Comparison of ENCODE assay signal across 28 cellular contexts in the genomic region with DNA sequence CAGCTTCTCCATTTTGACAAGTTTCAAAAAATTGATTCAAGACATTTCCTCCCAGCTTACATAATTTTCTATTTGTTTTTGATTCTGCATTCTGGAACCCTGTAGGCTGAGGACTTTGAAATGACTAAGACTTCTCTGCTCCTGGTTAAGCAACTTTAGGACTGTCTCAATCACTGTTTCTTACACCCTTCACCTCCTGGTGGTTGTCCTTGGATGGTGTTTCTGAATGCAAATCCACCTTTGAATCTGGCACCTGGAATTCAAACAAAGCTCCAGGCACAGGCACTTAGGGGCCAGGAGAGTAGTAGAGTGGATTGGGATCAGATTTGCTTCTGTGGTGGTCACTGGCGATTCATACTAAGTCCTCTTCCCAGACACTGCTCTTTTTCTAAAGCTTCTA.
A peak's percentile ranks its signal among the peaks of the same experiment; 100 is the strongest.
DNase-seq lines count a peak whose midpoint lies in the region; ATAC-seq, FAIRE-seq and TF ChIP-seq lines count a peak whose summit lies in the region.
"Had no signal": no experiment of that assay in that cellular context is flagged by ENCODE, and none has a peak within 500 bp of the region (broad histone marks: within the 10 kb centered on the region; RNA-seq: fewer than 3 reads in every experiment).

No MANE protein-coding gene starts in this region.

- no peaks in the 10 kb centered on the region for H3K9me2 ChIP-seq in HCT116 (ENCODE audit: insufficient read depth)

- H3K36me3 ChIP-seq in HCT116 (ENCODE audit: control insufficient read depth in 1 of 2, insufficient read depth in 2 of 2, low read length in 2 of 2) (no peaks in the 10 kb centered on the region), endodermal cell (ENCODE audit: control insufficient read depth, insufficient read depth, low read length) (no peaks in the 10 kb centered on the region), lower lobe of right lung (no peaks in the 10 kb centered on the region)
- H3K36me3 ChIP-seq: esophagus squamous epithelium, HAP-1, neutrophil had no signal

- peaks cover 0 to 11% of the 10 kb centered on the region in 2 experiments; a peak in 2 of 4 replicates for H3K4me1 ChIP-seq in HCT116 (ENCODE audit: control insufficient read depth in 1 of 2, insufficient read depth in 2 of 2, low read length in 2 of 2)
- no peaks in the 10 kb centered on the region for H3K4me1 ChIP-seq in endodermal cell (ENCODE audit: control insufficient read depth, insufficient read depth, low read length)
- no peaks in the 10 kb centered on the region for H3K4me1 ChIP-seq in lower lobe of right lung
- H3K4me1 ChIP-seq: esophagus squamous epithelium, HAP-1 had no signal

- H3K9me3 ChIP-seq in HCT116 (ENCODE audit: control insufficient read depth in 1 of 2, insufficient read depth in 1 of 2, low read depth in 1 of 2, low read length in 2 of 2) = no peaks in the 10 kb centered on the region
- H3K9me3 ChIP-seq in endodermal cell (ENCODE audit: control insufficient read depth, low read length) = no peaks in the 10 kb centered on the region
- no peaks in the 10 kb centered on the region for H3K9me3 ChIP-seq in lower lobe of right lung
- H3K9me3 ChIP-seq: esophagus squamous epithelium, HAP-1, neutrophil had no signal

- H3K27ac ChIP-seq in HCT116 (ENCODE audit: low read depth, low read length) (no peak overlapping the region), endodermal cell (ENCODE audit: low read depth, low read length) (no peak overlapping the region), lower lobe of right lung (no peak overlapping the region)
- H3K27ac ChIP-seq: esophagus squamous epithelium, neutrophil had no signal

- intact Hi-C loops in HCT116 (cut with micrococcal nuclease) (no loop called here), lower lobe of right lung (cut with DNase I) (loop anchor here (5.0 kb wide), 1 partner anchor 620 kb away; no protein-coding TSS in a partner anchor)

- H3K9ac ChIP-seq in HCT116 (ENCODE audit: low read length) (no peak overlapping the region), endodermal cell (ENCODE audit: extremely low read depth, low read length, poor library complexity, severe bottlenecking) (no peak overlapping the region)

- H3K27me3 ChIP-seq in HCT116 (ENCODE audit: insufficient read depth, low read length) (no peaks in the 10 kb centered on the region), endodermal cell (ENCODE audit: control insufficient read depth, insufficient read depth, low read length, poor library complexity, severe bottlenecking) (no peaks in the 10 kb centered on the region), lower lobe of right lung (ENCODE audit: low read depth) (no peaks in the 10 kb centered on the region)
- H3K27me3 ChIP-seq: esophagus squamous epithelium, neutrophil had no signal

- H3K36me3 Mint-ChIP-seq in endodermal cell (ENCODE audit: low read depth) = no peaks in the 10 kb centered on the region
- H3K36me3 Mint-ChIP-seq: activated naive CD8-positive, alpha-beta T cell treated with anti-CD3 and anti-CD28 coated beads, Interleukin-2, amount 10 ng/mL, durations not matched to agents 7 days and 5 days had no signal

- no peaks in the 10 kb centered on the region for H3K4me1 Mint-ChIP-seq in endodermal cell
- H3K4me1 Mint-ChIP-seq: activated naive CD8-positive, alpha-beta T cell treated with anti-CD3 and anti-CD28 coated beads, Interleukin-2, amount 10 ng/mL, durations not matched to agents 7 days and 5 days had no signal

- H3K4me3 ChIP-seq in AG10803 (ENCODE audit: low read length) (no peak overlapping the region), HCT116 (replicated peaks in 1 of 2; ENCODE audit: low read depth in 1 of 2, low read length in 2 of 2) (no peak overlapping the region), endodermal cell (ENCODE audit: low read length) (no peak overlapping the region), lower lobe of right lung (no peak overlapping the region)
- H3K4me3 ChIP-seq: esophagus squamous epithelium, GM12878, HAP-1 had no signal

- H2AFZ ChIP-seq in HCT116 (ENCODE audit: low read depth, low read length, poor library complexity, severe bottlenecking) = no peak overlapping the region

- POLR2A ChIA-PET in HCT116 (lab: Charles Lee) = interaction anchor here (1.3 kb wide), 1 partner anchor 626 kb away, joined by 4 read pairs; the partner anchor contains the start of gene ZNF503

- no peak for TF ChIP-seq RAD21 in HCT116 (IDR thresholded peaks at IDR 0.05; ENCODE audit: low read depth)

- no peaks in the 10 kb centered on the region for H3K27me3 Mint-ChIP-seq in endodermal cell (ENCODE audit: insufficient read depth)

- RAD21 ChIA-PET in HCT116 (lab: Charles Lee; ENCODE audit: low non-redundant PET in 1 of 2, low total read pairs in 2 of 2, uncharacterized antibody in 2 of 2, unreplicated experiment in 2 of 2) = interaction anchor here in 1 of 2 experiments (0.8 kb wide), 1 partner anchor 10 kb away, joined by 3 read pairs; no protein-coding TSS in a partner anchor

- DNase-seq in AG10803 (ENCODE audit: low read depth) = no peak
- DNase-seq in HCT116 (ENCODE audit: low read depth, low spot score) = no peak
- no peak for DNase-seq in endodermal cell
- DNase-seq in lower lobe of right lung = no peak
- DNase-seq in HTR-8/SVneo (ENCODE audit: insufficient read length, low spot score) = no peak
- DNase-seq in activated CD4-positive, alpha-beta T cell treated with anti-CD3 and anti-CD28 coated beads, Interleukin-2, amount 50 U/mL, for 4 hours = no peak
- DNase-seq in dedifferentiated amniotic fluid mesenchymal stem cell (ENCODE audit: extremely low spot score) = no peak
- DNase-seq: activated CD8-positive, alpha-beta T cell treated with anti-CD3 and anti-CD28 coated beads for 36 hours; activated effector memory CD4-positive, alpha-beta T cell treated with Interleukin-2 at 50 U/mL for 16 hours; activated naive CD8-positive, alpha-beta T cell treated with anti-CD3 and anti-CD28 coated beads, Interleukin-2, amount 10 ng/mL, durations not matched to agents 7 days and 5 days; activated T-cell treated with anti-CD3 and anti-CD28 coated beads for 4 hours; effector CD8-positive, alpha-beta T cell; esophagus squamous epithelium; IMR-90; NCI-H1105 treated with DMSO at 0.1 percent for 48 hours; NCI-H2029 treated with DMSO at 0.1 percent for 48 hours; NCI-H82; OCI-M1; SHP77; small intestine; stimulated activated CD4-positive, alpha-beta T cell treated with anti-CD3 and anti-CD28 coated beads, Interleukin-1b, Interleukin-23, amount 100 ng/mL, for 48 hours; trophoblast cell had no signal

- BruUV-seq in HCT116 (replicated peaks; lab: Mats Ljungman, UMichigan) = no TSS peak

- no peak overlapping the region for H3K4me3 Mint-ChIP-seq in endodermal cell
- H3K4me3 Mint-ChIP-seq: activated CD8-positive, alpha-beta T cell treated with anti-CD3 and anti-CD28 coated beads for 36 hours; activated naive CD8-positive, alpha-beta T cell treated with anti-CD3 and anti-CD28 coated beads, Interleukin-2, amount 10 ng/mL, durations not matched to agents 7 days and 5 days had no signal

- ATAC-seq in HCT116 (peak; percentile 36; the same call in 1 of the 2 replicates), lower lobe of right lung (peak; percentile 50 to 60), HG02885 (IDR thresholded peaks at IDR 0.05; ENCODE audit: poor library complexity, unreplicated experiment) (no peak)
- ATAC-seq: activated CD4-positive, CD25-positive, alpha-beta regulatory T cell treated with anti-CD3 and anti-CD28 coated beads, Interleukin-2, amount 50 U/mL, for 24 hours; activated CD8-positive, alpha-beta T cell treated with anti-CD3 and anti-CD28 coated beads for 36 hours; GM12878 had no signal

- no peaks in the 10 kb centered on the region for H3K79me2 ChIP-seq in HCT116 (ENCODE audit: insufficient read depth, low read length)

- H3K27ac Mint-ChIP-seq in endodermal cell = no peak overlapping the region
- H3K27ac Mint-ChIP-seq: activated CD8-positive, alpha-beta T cell treated with anti-CD3 and anti-CD28 coated beads for 36 hours; activated naive CD8-positive, alpha-beta T cell treated with anti-CD3 and anti-CD28 coated beads, Interleukin-2, amount 10 ng/mL, durations not matched to agents 7 days and 5 days had no signal

- TF ChIP-seq CTCF in AG10803 (conservative IDR thresholded peaks at IDR 0.05; ENCODE audit: low read length) (peak; percentile 24), HCT116 (IDR thresholded peaks at IDR 0.05 in 2 of 3, conservative IDR thresholded peaks at IDR 0.05 in 1 of 3; ENCODE audit: borderline replicate concordance in 1 of 3, insufficient read depth in 1 of 3, low read depth in 2 of 3, low read length in 2 of 3) (peak in 1 of 3 experiments; percentile 14; a peak in 1 of 6 replicates), endodermal cell (conservative IDR thresholded peaks at IDR 0.05) (peak; percentile 56), lower lobe of right lung (IDR thresholded peaks at IDR 0.05) (no peak)

- no CpG with 5 or more reads among the region's 1 CpG for WGBS in endodermal cell (ENCODE audit: insufficient coverage in 1 of 2, insufficient read length in 1 of 2), 2 experiments

- no peak overlapping the region for H3K4me2 ChIP-seq in HCT116 (ENCODE audit: low read length)

- no peaks in the 10 kb centered on the region for H3K9me3 Mint-ChIP-seq in endodermal cell
- H3K9me3 Mint-ChIP-seq: activated CD8-positive, alpha-beta T cell treated with anti-CD3 and anti-CD28 coated beads for 36 hours; activated naive CD8-positive, alpha-beta T cell treated with anti-CD3 and anti-CD28 coated beads, Interleukin-2, amount 10 ng/mL, durations not matched to agents 7 days and 5 days had no signal

- FAIRE-seq in HTR-8/SVneo (lab: Jason Lieb, UNC) = no peak
- FAIRE-seq: GM12878, islet of Langerhans, small intestine had no signal

- TF ChIP-seq POLR2A in HCT116 (IDR thresholded peaks at IDR 0.05; ENCODE audit: borderline replicate concordance, extremely low read depth, insufficient read depth, insufficient read length) = no peak

- CTCF ChIA-PET in HCT116 (lab: Charles Lee) = interaction anchor here (1.0 to 5.3 kb wide), 4 partner anchors 10 to 631 kb away, joined by 3 to 37 read pairs (median 6); partner anchors contain the start of gene ZNF503

- H4K20me1 ChIP-seq in HCT116 (ENCODE audit: insufficient read depth) = no peaks in the 10 kb centered on the region

TF ChIP-seq in HCT116, 20 proteins besides CTCF, POLR2A, EP300 and RAD21 (continues in another document):
- TF ChIP-seq SP1 (IDR thresholded peaks at IDR 0.05; ENCODE audit: low read depth) (no peak), CBX3 (IDR thresholded peaks at IDR 0.05; ENCODE audit: low read depth) (no peak), EZH2 (IDR thresholded peaks at IDR 0.05) (no peak)
- TF ChIP-seq, protein P1, sequence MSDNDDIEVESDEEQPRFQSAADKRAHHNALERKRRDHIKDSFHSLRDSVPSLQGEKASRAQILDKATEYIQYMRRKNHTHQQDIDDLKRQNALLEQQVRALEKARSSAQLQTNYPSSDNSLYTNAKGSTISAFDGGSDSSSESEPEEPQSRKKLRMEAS (IDR thresholded peaks at IDR 0.05) = no peak
